Comparison of ENCODE assay signal across 9 cellular contexts in the genomic region with DNA sequence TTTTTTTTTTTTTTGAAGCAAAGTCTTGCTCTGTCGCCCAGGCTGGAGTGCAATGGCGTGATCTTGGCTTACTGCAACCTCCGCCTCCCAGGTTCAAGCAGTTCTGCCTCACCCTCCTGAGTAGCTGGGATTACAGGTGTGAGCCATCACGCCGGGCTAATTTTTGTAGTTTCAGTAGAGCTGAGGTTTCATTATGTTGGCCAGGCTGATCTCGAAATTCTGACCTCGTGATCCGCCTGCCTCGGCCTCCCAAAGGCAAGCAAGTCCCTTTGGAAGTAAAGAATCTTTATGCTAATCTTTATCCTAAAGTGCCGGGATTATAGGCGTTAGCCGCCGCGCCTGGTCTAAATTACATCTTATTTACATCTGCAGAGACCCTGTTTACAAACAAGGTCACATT. TPM values are rescaled to one million over a fixed set of nuclear protein-coding genes. Genes with fewer than 3 reads are reported as not detected.
DNase-seq lines count a peak whose midpoint lies in the region; ATAC-seq, FAIRE-seq and TF ChIP-seq lines count a peak whose summit lies in the region.
"Had no signal": no experiment of that assay in that cellular context is flagged by ENCODE, and none has a peak within 500 bp of the region (broad histone marks: within the 10 kb centered on the region; RNA-seq: fewer than 3 reads in every experiment).

No MANE protein-coding gene starts in this region.

- WGBS in GM12878 (ENCODE audit: insufficient coverage, insufficient replicate concordance, low lambda C conversion rate, missing lambda C conversion rate), result 70% methylated on average over 14 of the region's 14 CpGs

- H3K27ac ChIP-seq in CD8-positive, alpha-beta T cell (ENCODE audit: low read depth, low read length), result no peak overlapping the region
- H3K27ac ChIP-seq in GM12878 (ENCODE audit: control insufficient read depth, insufficient read depth), result no peak overlapping the region
- no peak overlapping the region for H3K27ac ChIP-seq in naive thymus-derived CD4-positive, alpha-beta T cell (ENCODE audit: low read depth, low read length)

- POLR2A ChIA-PET in CD8-positive, alpha-beta T cell (lab: Charles Lee), result interaction anchor here (1.0 kb wide), 1 partner anchor 21 kb away, joined by 3 read pairs; no protein-coding TSS in a partner anchor
- POLR2A ChIA-PET in GM12878 (lab: Charles Lee), result no interaction called here
- POLR2A ChIA-PET in naive thymus-derived CD4-positive, alpha-beta T cell (lab: Charles Lee), result interaction anchor here (0.6 to 1.8 kb wide), 5 partner anchors 62 to 761 kb away, joined by 3 to 5 read pairs (median 4); a partner anchor contains a TSS

- H3K36me3 Mint-ChIP-seq in CD8-positive, alpha-beta T cell, result peaks cover 34% of the 10 kb centered on the region
- peaks cover 0 to 10% (median 2%) of the 10 kb centered on the region in 5 donors for H3K36me3 Mint-ChIP-seq in naive thymus-derived CD4-positive, alpha-beta T cell

- peaks cover 52% of the 10 kb centered on the region for H3K4me1 Mint-ChIP-seq in CD8-positive, alpha-beta T cell (ENCODE audit: low read depth)
- H3K4me1 Mint-ChIP-seq in naive thymus-derived CD4-positive, alpha-beta T cell, result peaks cover 28 to 58% (median 54%) of the 10 kb centered on the region in 7 donors

- H3K27me3 Mint-ChIP-seq in CD8-positive, alpha-beta T cell (ENCODE audit: low read depth), result no peaks in the 10 kb centered on the region
- peaks cover 0 to 19% (median 0%) of the 10 kb centered on the region in 5 donors for H3K27me3 Mint-ChIP-seq in naive thymus-derived CD4-positive, alpha-beta T cell

- H4K20me1 ChIP-seq in GM12878 (ENCODE audit: control insufficient read depth, insufficient read depth), result no peaks in the 10 kb centered on the region

- in situ Hi-C loops in GM12878 (cut with MboI), result no loop called here

- FAIRE-seq in GM12878 (lab: Jason Lieb, UNC), result no peak
- FAIRE-seq: G401.6 had no signal

- peaks cover 51% of the 10 kb centered on the region for H3K79me2 ChIP-seq in GM12878 (ENCODE audit: control insufficient read depth, insufficient read depth, low read length)

- ATAC-seq in CD8-positive, alpha-beta T cell, result no peak
- ATAC-seq in GM12878 (no peak), HG03139 (IDR thresholded peaks at IDR 0.05; ENCODE audit: unreplicated experiment) (no peak)
- no peak for ATAC-seq in naive thymus-derived CD4-positive, alpha-beta T cell

- SMC1A ChIA-PET in GM12878 (lab: Charles Lee; ENCODE audit: uncharacterized antibody, unreplicated experiment), result interaction anchor here (1.0 to 1.6 kb wide), 7 partner anchors 25 to 717 kb away, joined by 3 to 8 read pairs (median 3); no protein-coding TSS in a partner anchor

- no peaks in the 10 kb centered on the region for H3K9me3 Mint-ChIP-seq in CD8-positive, alpha-beta T cell
- peaks cover 0 to 1% (median 0%) of the 10 kb centered on the region in 11 donors for H3K9me3 Mint-ChIP-seq in naive thymus-derived CD4-positive, alpha-beta T cell

- no peak for TF ChIP-seq RAD21 in GM12878 (IDR thresholded peaks at IDR 0.05; ENCODE audit: insufficient read depth, low read depth, low read length)

- peak overlapping the region; percentile 58 for H3K4me2 ChIP-seq in GM12878 (ENCODE audit: control insufficient read depth, insufficient read depth)

- H3K27me3 ChIP-seq in CD8-positive, alpha-beta T cell (ENCODE audit: insufficient read depth, low read length), result no peaks in the 10 kb centered on the region
- no peaks in the 10 kb centered on the region for H3K27me3 ChIP-seq in GM12878 (replicated peaks in 1 of 2; ENCODE audit: control insufficient read depth in 2 of 2, insufficient read depth in 2 of 2, low read length in 1 of 2)
- H3K27me3 ChIP-seq in naive thymus-derived CD4-positive, alpha-beta T cell (ENCODE audit: control insufficient read depth in 2 of 2, insufficient read depth in 2 of 2, low read length in 2 of 2), result no peaks in the 10 kb centered on the region

- no peak for TF ChIP-seq CTCF in CD8-positive, alpha-beta T cell (IDR thresholded peaks at IDR 0.05)
- TF ChIP-seq CTCF in GM12878 (IDR thresholded peaks at IDR 0.05 in 2 of 3, conservative IDR thresholded peaks at IDR 0.05 in 1 of 3; ENCODE audit: control insufficient read depth in 2 of 3, extremely low read depth in 1 of 3, insufficient read depth in 1 of 3, low read depth in 3 of 3, low read length in 3 of 3), result no peak

- H3K9me3 ChIP-seq in CD8-positive, alpha-beta T cell (ENCODE audit: low read length), result no peaks in the 10 kb centered on the region
- no peaks in the 10 kb centered on the region; the same call in 2 of the 3 replicates for H3K9me3 ChIP-seq in GM12878 (replicated peaks; ENCODE audit: control insufficient read depth, insufficient read depth, low read length)
- H3K9me3 ChIP-seq in naive thymus-derived CD4-positive, alpha-beta T cell (ENCODE audit: control insufficient read depth in 2 of 3, low read length in 3 of 3), result no peaks in the 10 kb centered on the region

- intact Hi-C loops in CD8-positive, alpha-beta T cell (cut with DNase I, micrococcal nuclease), result no loop called here
- intact Hi-C loops in GM12878 (cut with micrococcal nuclease; ENCODE audit: unreplicated experiment), result no loop called here
- intact Hi-C loops in naive thymus-derived CD4-positive, alpha-beta T cell (cut with micrococcal nuclease), result no loop called here

- no peak for TF ChIP-seq POLR2A in GM12878 (IDR thresholded peaks at IDR 0.05; ENCODE audit: low read depth, low read length)

- H3K9ac ChIP-seq in GM12878 (ENCODE audit: control insufficient read depth, insufficient read depth, low read length), result no peak overlapping the region; the same call in 1 of the 2 replicates

- peaks cover 43% of the 10 kb centered on the region for H3K4me1 ChIP-seq in CD8-positive, alpha-beta T cell (ENCODE audit: insufficient read depth, low read length)
- no peaks in the 10 kb centered on the region for H3K4me1 ChIP-seq in GM12878 (ENCODE audit: control insufficient read depth, insufficient read depth, low read length)
- H3K4me1 ChIP-seq in naive thymus-derived CD4-positive, alpha-beta T cell (ENCODE audit: control insufficient read depth in 2 of 2, insufficient read depth in 2 of 2, low read length in 2 of 2), result peaks cover 19 to 35% of the 10 kb centered on the region in 2 donors

- RAD21 ChIA-PET in GM12878 (lab: Charles Lee; ENCODE audit: unreplicated experiment), result interaction anchor here (0.7 to 1.9 kb wide), 2 partner anchors 9 to 201 kb away, joined by 3 to 5 read pairs; no protein-coding TSS in a partner anchor

- no peak overlapping the region for H2AFZ ChIP-seq in GM12878 (ENCODE audit: control insufficient read depth, low read depth, low read length)

- peaks cover 15% of the 10 kb centered on the region for H3K36me3 ChIP-seq in CD8-positive, alpha-beta T cell (ENCODE audit: insufficient read depth, low read length)
- H3K36me3 ChIP-seq in GM12878 (ENCODE audit: control insufficient read depth in 2 of 2, insufficient read depth in 2 of 2, low read length in 1 of 2), result peaks cover 12 to 15% of the 10 kb centered on the region in 2 experiments
- peaks cover 0 to 28% (median 5%) of the 10 kb centered on the region in 3 experiments for H3K36me3 ChIP-seq in naive thymus-derived CD4-positive, alpha-beta T cell (ENCODE audit: control insufficient read depth in 2 of 3, insufficient read depth in 3 of 3, low read length in 3 of 3)

- H3K27ac Mint-ChIP-seq in CD8-positive, alpha-beta T cell, result no peak overlapping the region
- H3K27ac Mint-ChIP-seq in naive thymus-derived CD4-positive, alpha-beta T cell, result peak overlapping the region in 7 of 9 donors; percentile 49 to 97 (median 84)

- peak overlapping the region; percentile 95 for H3K4me3 Mint-ChIP-seq in CD8-positive, alpha-beta T cell
- H3K4me3 Mint-ChIP-seq in naive thymus-derived CD4-positive, alpha-beta T cell, result peak overlapping the region; percentile 74 to 99 (median 96)

- DNase-seq in CD8-positive, alpha-beta T cell, result no peak
- DNase-seq in Jurkat, Clone E6-1 (ENCODE audit: low read depth, low spot score), result no peak
- DNase-seq in GM12878 (ENCODE audit: low read depth, low spot score), result no peak
- no peak for DNase-seq in naive thymus-derived CD4-positive, alpha-beta T cell
- DNase-seq in AG20443 (ENCODE audit: low spot score), result no peak
- DNase-seq in NCI-H1930 (lab: John Stamatoyannopoulos, UW), result no peak
- no peak for DNase-seq in DMS79 (lab: John Stamatoyannopoulos, UW)

- no TSS peak for BruUV-seq in GM12878 (replicated peaks; lab: Mats Ljungman, UMichigan)

- no peak for TF ChIP-seq EP300 in GM12878 (IDR thresholded peaks at IDR 0.05; ENCODE audit: borderline replicate concordance in 1 of 2, control insufficient read depth in 1 of 2, low read depth in 2 of 2, low read length in 2 of 2)

- CTCF ChIA-PET in CD8-positive, alpha-beta T cell (lab: Charles Lee), result interaction anchor here (1.7 to 4.1 kb wide), 2 partner anchors 9 to 52 kb away, joined by 3 to 20 read pairs; no protein-coding TSS in a partner anchor
- CTCF ChIA-PET in GM12878 (lab: Yijun Ruan, JAX), result interaction anchor here (1.0 to 4.4 kb wide), 4 partner anchors 10 to 874 kb away, joined by 3 to 26 read pairs (median 4); no protein-coding TSS in a partner anchor
- CTCF ChIA-PET in naive thymus-derived CD4-positive, alpha-beta T cell (lab: Charles Lee), result interaction anchor here (0.6 to 1.4 kb wide), 3 partner anchors 150 to 543 kb away, joined by 3 read pairs; no protein-coding TSS in a partner anchor

- H3K4me3 ChIP-seq in CD8-positive, alpha-beta T cell (ENCODE audit: low read depth, low read length), result no peak overlapping the region
- peak overlapping the region; percentile 90 for H3K4me3 ChIP-seq in Jurkat, Clone E6-1 (ENCODE audit: low read length)
- peak overlapping the region; percentile 60 for H3K4me3 ChIP-seq in GM12878
- peak overlapping the region; percentile 34 for H3K4me3 ChIP-seq in naive thymus-derived CD4-positive, alpha-beta T cell (ENCODE audit: low read length)

RNA-seq across cellular contexts. Expression of a gene that starts 1.5 kb away (rescaled TPM):
- 10 to 100 TPM; 11.8 to 12.0 TPM for total RNA-seq in CD8-positive, alpha-beta T cell
- 82.8 TPM for polyA plus RNA-seq in Jurkat, Clone E6-1 (2012; ENCODE audit: insufficient read depth, insufficient read length)
- total RNA-seq in GM12878 (2013; cell fraction: nucleolus; rRNA removed), result 80.6 and 82.0 TPM in 2 replicates
- total RNA-seq in GM12878 (2014; rRNA removed) (51.4 and 56.9 TPM in 2 replicates), GM12878 (2014; rRNA removed; fragmentation: Illumina TruSeq; extraction: Trizol) (19.6 and 22.8 TPM in 2 replicates), GM12878 (2021) (32.4 and 32.9 TPM in 2 replicates)
- polyA plus RNA-seq in GM12878 (2011; ENCODE audit: low read depth), result 9.2 TPM
- polyA plus RNA-seq in GM12878 (2011; rRNA removed) (25.3 and 26.6 TPM in 2 replicates), GM12878 (2014; fragmentation: Illumina TruSeq; extraction: Trizol) (8.2 and 11.4 TPM in 2 replicates), GM12878 (2014; fragmentation: Nextera tagmentation; extraction: Ambion mirVana) (10 to 100 TPM in 1 of 2 experiments, 1 to 10 TPM in 1; 7.1 to 14.2 TPM), GM12878 (2014; rRNA removed) (62.6 and 67.1 TPM in 2 replicates), GM12878 (2016; fragmentation: Nextera tagmentation; extraction: Ambion mirVana) (10 to 100 TPM; 54.6 to 59.3 TPM)
- 35.6 and 60.0 TPM in 2 replicates for polyA plus RNA-seq in GM12878 (2011; cell fraction: cytosol; rRNA removed)
- 35.9 and 43.3 TPM in 2 replicates for polyA plus RNA-seq in GM12878 (2011; cell fraction: nucleus; rRNA removed)
- 17.4 and 18.7 TPM in 2 replicates for polyA plus RNA-seq in GM12878 (2012)
- polyA minus RNA-seq in GM12878 (2011; rRNA and poly(A)+ RNA removed), result 25.8 and 28.8 TPM in 2 replicates
- polyA minus RNA-seq in GM12878 (2011; cell fraction: cytosol; rRNA and poly(A)+ RNA removed), result 5.7 and 10.1 TPM in 2 replicates
- 20.2 and 40.2 TPM in 2 replicates for polyA minus RNA-seq in GM12878 (2011; cell fraction: nucleus; rRNA and poly(A)+ RNA removed)
- total RNA-seq in naive thymus-derived CD4-positive, alpha-beta T cell, result 10 to 100 TPM; 15.6 to 45.0 (median 27.7) TPM
- 10 to 100 TPM; 53.8 to 81.7 TPM for polyA plus RNA-seq in naive thymus-derived CD4-positive, alpha-beta T cell

RNA-seq across cellular contexts. Expression of a gene that starts 32.8 kb away (rescaled TPM):
- total RNA-seq in CD8-positive, alpha-beta T cell, result 1 to 10 TPM in 1 of 2 experiments, under 1 TPM in 1; 0.78 to 1.7 TPM
- polyA plus RNA-seq in Jurkat, Clone E6-1 (2012; ENCODE audit: insufficient read depth, insufficient read length), result not detected
- 1.7 TPM in 2 replicates for total RNA-seq in GM12878 (2013; cell fraction: nucleolus; rRNA removed)
- 45.4 and 54.7 TPM in 2 replicates for total RNA-seq in GM12878 (2014; rRNA removed)
- total RNA-seq in GM12878 (2014; rRNA removed; fragmentation: Illumina TruSeq; extraction: Trizol), result 32.7 and 36.9 TPM in 2 replicates
- 55.4 and 63.2 TPM in 2 replicates for total RNA-seq in GM12878 (2021)
- polyA plus RNA-seq in GM12878 (2011; ENCODE audit: low read depth), result 6.2 TPM
- 1.7 and 3.6 TPM in 2 replicates for polyA plus RNA-seq in GM12878 (2011; rRNA removed)
- polyA plus RNA-seq in GM12878 (2011; cell fraction: cytosol; rRNA removed), result 3.4 and 5.6 TPM in 2 replicates
- 2.8 and 3.0 TPM in 2 replicates for polyA plus RNA-seq in GM12878 (2011; cell fraction: nucleus; rRNA removed)
- 19.4 and 30.4 TPM in 2 replicates for polyA plus RNA-seq in GM12878 (2012)
- 14.3 and 30.9 TPM in 2 replicates for polyA plus RNA-seq in GM12878 (2014; fragmentation: Illumina TruSeq; extraction: Trizol)
- polyA plus RNA-seq in GM12878 (2014; fragmentation: Nextera tagmentation; extraction: Ambion mirVana), result 1 to 10 TPM; 2.6 to 5.8 TPM
- 75.2 and 81.4 TPM in 2 replicates for polyA plus RNA-seq in GM12878 (2014; rRNA removed)
- polyA plus RNA-seq in GM12878 (2016; fragmentation: Nextera tagmentation; extraction: Ambion mirVana), result 10 to 100 TPM in 1 of 2 experiments, 1 to 10 TPM in 1; 7.9 to 11.6 TPM
- polyA minus RNA-seq in GM12878 (2011; rRNA and poly(A)+ RNA removed), result 2.8 and 4.0 TPM in 2 replicates
- polyA minus RNA-seq in GM12878 (2011; cell fraction: cytosol; rRNA and poly(A)+ RNA removed), result 0.67 and 1.7 TPM in 2 replicates
- polyA minus RNA-seq in GM12878 (2011; cell fraction: nucleus; rRNA and poly(A)+ RNA removed), result 0.86 and 1.1 TPM in 2 replicates
- 1 to 10 TPM in 1 of 5 experiments, under 1 TPM in 2, not detected in 2; 0.27 to 1.6 (median 0.54) TPM for total RNA-seq in naive thymus-derived CD4-positive, alpha-beta T cell
- polyA plus RNA-seq in naive thymus-derived CD4-positive, alpha-beta T cell, result under 1 TPM in 1 of 2 donors, not detected in 1; 0.18 TPM
